20 cellular contexts compared by ENCODE assay signal in the genomic region with DNA sequence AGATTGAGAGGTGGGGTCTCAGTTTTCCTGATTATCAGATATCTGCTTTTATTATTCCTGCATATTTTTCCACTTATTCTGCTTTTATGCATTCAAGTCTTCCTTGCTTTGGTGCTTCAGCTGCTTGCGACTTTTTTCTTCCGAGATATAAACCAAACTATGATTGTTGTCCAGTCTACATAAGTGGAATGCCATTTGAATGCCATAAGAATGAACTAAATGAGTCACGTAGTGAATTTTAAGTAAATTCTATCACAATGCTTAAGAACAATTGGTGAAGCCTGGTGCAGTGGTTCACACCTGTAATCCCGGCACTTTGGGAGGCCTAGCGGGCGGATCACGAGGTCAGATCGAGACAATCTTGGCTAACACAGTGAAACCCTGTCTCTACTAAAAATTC.
A peak's percentile ranks its signal among the peaks of the same experiment; 100 is the strongest.
DNase-seq lines count a peak whose midpoint lies in the region; TF ChIP-seq lines count a peak whose summit lies in the region.
"Had no signal": no experiment of that assay in that cellular context is flagged by ENCODE, and none has a peak within 500 bp of the region (broad histone marks: within the 10 kb centered on the region; RNA-seq: fewer than 3 reads in every experiment).

No MANE protein-coding gene starts in this region.

- H3K79me1 ChIP-seq in trophoblast cell (ENCODE audit: low read length): no peaks in the 10 kb centered on the region

- no peak overlapping the region for H3K4me3 ChIP-seq in AG04449 (ENCODE audit: low read depth, low read length)
- H3K4me3 ChIP-seq in choroid plexus epithelial cell (ENCODE audit: low read depth, low read length): no peak overlapping the region
- no peak overlapping the region for H3K4me3 ChIP-seq in trophoblast cell (ENCODE audit: low read depth, low read length)
- no peak overlapping the region for H3K4me3 ChIP-seq in breast epithelium
- H3K4me3 ChIP-seq: Peyer's patch, SJCRH30 had no signal

- no peak overlapping the region for H3K4me2 ChIP-seq in trophoblast cell (ENCODE audit: low read length)
- H3K4me2 ChIP-seq: KMS-11 had no signal

- no peak for TF ChIP-seq POLR2A in breast epithelium (IDR thresholded peaks at IDR 0.05)

- H3K9ac ChIP-seq in trophoblast cell (ENCODE audit: low read length): no peak overlapping the region
- H3K9ac ChIP-seq: KMS-11 had no signal

- no peak overlapping the region for H3K18ac ChIP-seq in trophoblast cell (ENCODE audit: low read length)

- H3K27me3 ChIP-seq in trophoblast cell (ENCODE audit: insufficient read depth, low read length): no peaks in the 10 kb centered on the region
- H3K27me3 ChIP-seq in breast epithelium: no peaks in the 10 kb centered on the region
- H3K27me3 ChIP-seq: Peyer's patch, SJCRH30 had no signal

- H4K8ac ChIP-seq in trophoblast cell (ENCODE audit: low read depth, low read length): no peak overlapping the region

- H2BK12ac ChIP-seq in trophoblast cell (ENCODE audit: low read length): no peak overlapping the region

- H3K9me3 ChIP-seq in trophoblast cell (ENCODE audit: insufficient read depth, low read depth, low read length) (no peaks in the 10 kb centered on the region), breast epithelium (no peaks in the 10 kb centered on the region)
- H3K9me3 ChIP-seq: Peyer's patch, SJCRH30 had no signal

- H2BK120ac ChIP-seq in trophoblast cell (ENCODE audit: insufficient read depth, low read length, poor library complexity): no peak overlapping the region

- no peak overlapping the region for H3K23ac ChIP-seq in trophoblast cell (ENCODE audit: low read length)

- DNase-seq in AG04449 (ENCODE audit: low read depth, low spot score) (peak; percentile 14), RKO (ENCODE audit: low spot score) (peak; percentile 1), choroid plexus epithelial cell (ENCODE audit: low read depth) (peak; percentile 33), trophoblast cell (peak; percentile 40 to 66), breast epithelium (ENCODE audit: low spot score in 2 of 2) (no peak), COLO668 (lab: John Stamatoyannopoulos, UW; ENCODE audit: unreplicated experiment) (no peak), NCI-H187 (lab: John Stamatoyannopoulos, UW) (no peak), DMS79 treated with DMSO at 0.1 percent for 48 hours (lab: John Stamatoyannopoulos, UW) (no peak)
- DNase-seq: ACHN, AML-193, DMS79, NCI-H1105, NCI-H2081, NCI-H2171, NCI-H524 treated with DMSO at 0.1 percent for 48 hours, Peyer's patch, SJCRH30 had no signal

- TF ChIP-seq CTCF in AG04449 (IDR thresholded peaks at IDR 0.05; ENCODE audit: insufficient read depth, low read length, missing control alignments) (no peak), choroid plexus epithelial cell (conservative IDR thresholded peaks at IDR 0.05; ENCODE audit: low read depth, low read length) (no peak), breast epithelium (IDR thresholded peaks at IDR 0.05) (no peak)

- no peak overlapping the region for H3K27ac ChIP-seq in trophoblast cell (ENCODE audit: low read depth, low read length)
- no peak overlapping the region for H3K27ac ChIP-seq in breast epithelium
- H3K27ac ChIP-seq: 22Rv1, C4-2B, KMS-11, Peyer's patch, SJCRH30 had no signal

- no CpG with 5 or more reads among the region's 8 CpGs for WGBS in trophoblast cell (ENCODE audit: extremely low coverage, insufficient coverage, insufficient read length)

- H2BK5ac ChIP-seq in trophoblast cell (ENCODE audit: low read depth, low read length, poor library complexity): no peak overlapping the region

- H3K79me2 ChIP-seq in trophoblast cell (ENCODE audit: control insufficient read depth, insufficient read depth, low read length, poor library complexity): no peaks in the 10 kb centered on the region

- no peak overlapping the region for H2AK5ac ChIP-seq in trophoblast cell (ENCODE audit: low read length)

- H3K4me1 ChIP-seq in trophoblast cell (ENCODE audit: control insufficient read depth in 1 of 2, insufficient read depth in 2 of 2, low read length in 2 of 2): no peaks in the 10 kb centered on the region
- no peaks in the 10 kb centered on the region for H3K4me1 ChIP-seq in breast epithelium
- H3K4me1 ChIP-seq: Peyer's patch, SJCRH30 had no signal

- no peak overlapping the region for H4K12ac ChIP-seq in trophoblast cell (ENCODE audit: low read depth, low read length)

- H3K14ac ChIP-seq in trophoblast cell (ENCODE audit: low read length): no peak overlapping the region

- H3K36me3 ChIP-seq in trophoblast cell (ENCODE audit: control insufficient read depth in 1 of 2, insufficient read depth in 2 of 2, low read length in 2 of 2) (no peaks in the 10 kb centered on the region), breast epithelium (no peaks in the 10 kb centered on the region)
- H3K36me3 ChIP-seq: Peyer's patch, SJCRH30 had no signal

- POLR2A ChIA-PET in AG04449 (lab: Yijun Ruan, JAX): no interaction called here

- H4K91ac ChIP-seq in trophoblast cell (ENCODE audit: low read depth, low read length): no peak overlapping the region

- intact Hi-C loops in breast epithelium (cut with DNase I; ENCODE audit: low total_unique reads): no loop called here

- no peak overlapping the region for H2AFZ ChIP-seq in trophoblast cell (ENCODE audit: insufficient read depth, low read length, poor library complexity)

- H3K4ac ChIP-seq in trophoblast cell (ENCODE audit: low read depth, low read length): no peak overlapping the region

- CTCF ChIA-PET in AG04449 (lab: Yijun Ruan, JAX): no interaction called here

Comparison
In these comparisons a context has a peak if more than half of its experiments do, and no peak if none do; other contexts are left out.
1. DNase-seq: peak in AG04449 (single experiment), RKO (single experiment), choroid plexus epithelial cell (single experiment) and trophoblast cell (2 of 2); none in breast epithelium (0 of 2), COLO668 (single experiment), NCI-H187 (0 of 2) and DMS79 treated with DMSO at 0.1 percent for 48 hours (single experiment).